In the genomic region with DNA sequence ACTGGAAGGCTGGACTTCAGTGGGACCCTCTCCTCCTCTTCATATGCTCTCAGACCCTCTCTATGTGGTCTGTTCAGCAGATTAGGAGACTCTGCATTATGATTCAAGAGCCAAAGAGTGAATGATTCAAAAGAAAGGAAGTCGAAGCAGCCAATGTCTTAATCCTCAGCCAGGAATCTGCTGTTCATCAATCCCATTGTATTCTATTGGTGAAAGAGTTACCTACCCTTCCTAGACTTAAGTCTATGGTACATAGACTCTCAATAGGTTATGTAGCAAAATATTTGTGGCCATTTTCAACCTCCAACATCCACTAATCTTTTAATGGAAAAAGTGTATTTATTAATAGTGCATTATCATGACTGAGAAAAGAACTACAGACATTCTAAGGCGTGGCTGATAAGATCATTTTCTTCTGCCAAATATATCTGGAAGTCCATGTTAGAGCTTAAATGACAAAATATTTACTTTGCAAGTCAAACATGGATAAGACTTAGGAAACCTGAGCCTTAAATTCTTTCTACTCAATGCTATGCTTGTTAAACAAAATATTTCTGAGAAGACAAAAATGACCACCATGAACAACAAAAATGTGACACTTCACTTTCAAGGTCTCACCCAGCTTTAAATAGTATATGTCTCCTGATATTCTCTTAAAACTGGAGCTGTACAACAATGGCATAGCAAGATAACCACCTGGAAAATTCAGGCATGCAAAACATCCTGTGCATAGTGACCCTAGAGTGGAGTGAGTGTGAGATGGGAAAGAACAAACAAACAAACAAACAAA, we compare ENCODE assay signal across 20 cellular contexts.
"Had no signal": no experiment of that assay in that cellular context is flagged by ENCODE, and none has a peak within 500 bp of the region (broad histone marks: within the 10 kb centered on the region; RNA-seq: fewer than 3 reads in every experiment).

No MANE protein-coding gene starts in this region.

- H3K4me1 ChIP-seq: colonic mucosa, esophagus squamous epithelium, gastrocnemius medialis, left ventricle myocardium inferior, parathyroid adenoma, tibial artery had no signal

- H3K27me3 ChIP-seq: colonic mucosa, esophagus squamous epithelium, gastrocnemius medialis, right lobe of liver, tibial artery had no signal

- H3K9me3 ChIP-seq: colonic mucosa, esophagus squamous epithelium, gastrocnemius medialis, right lobe of liver, tibial artery had no signal

- FAIRE-seq: bronchial epithelial cell had no signal

- ATAC-seq: activated naive CD4-positive, alpha-beta T cell treated with anti-CD3 and anti-CD28 coated beads, Interleukin-2, amount 50 U/mL, for 72 hours; activated T-helper 17 cell treated with anti-CD3 and anti-CD28 coated beads, Interleukin-2, amount 50 U/mL, for 72 hours; gastrocnemius medialis; natural killer cell treated with Interleukin-12 subunit alpha and Interleukin-12 subunit beta and Interleukin-15 and Interleukin-18, amount 100 ng/mL, for 72 hours; stimulated activated effector memory CD8-positive, alpha-beta T cell treated with anti-CD3 and anti-CD28 coated beads, Interleukin-12 subunit alpha, Interleukin-12 subunit beta, amount 100 ng/mL, for 72 hours; stimulated activated naive CD8-positive, alpha-beta T cell treated with anti-CD3 and anti-CD28 coated beads, Interleukin-15, amount 100 ng/mL, for 72 hours; WTC11 had no signal

- DNase-seq: activated T-cell treated with anti-CD3 and anti-CD28 coated beads, Interleukin-2, amount 50 U/mL, for 24 hours; colonic mucosa; endodermal cell; esophagus squamous epithelium; gastrocnemius medialis; hippocampal formation; left ventricle myocardium inferior; midbrain; right lobe of liver; stimulated activated CD4-positive, alpha-beta T cell treated with anti-CD3 and anti-CD28 coated beads, Interleukin-1b, Interleukin-23, amount 100 ng/mL, for 48 hours; stimulated activated naive CD8-positive, alpha-beta T cell treated with anti-CD3 and anti-CD28 coated beads, Interleukin-15, amount 100 ng/mL, for 72 hours; tibial artery had no signal

- H3K36me3 ChIP-seq: colonic mucosa, esophagus squamous epithelium, gastrocnemius medialis, left ventricle myocardium inferior, right lobe of liver, tibial artery had no signal

- H3K79me2 ChIP-seq: parathyroid adenoma had no signal

- H3K9ac ChIP-seq: parathyroid adenoma had no signal

- H3K27ac ChIP-seq: colonic mucosa, esophagus squamous epithelium, gastrocnemius medialis, left ventricle myocardium inferior, parathyroid adenoma, right lobe of liver, skin epidermis, tibial artery had no signal

- H3K4me3 ChIP-seq: colonic mucosa, esophagus squamous epithelium, gastrocnemius medialis, left ventricle myocardium inferior, right lobe of liver, skin epidermis, tibial artery had no signal

- H2AFZ ChIP-seq: parathyroid adenoma had no signal
